In the genomic region with DNA sequence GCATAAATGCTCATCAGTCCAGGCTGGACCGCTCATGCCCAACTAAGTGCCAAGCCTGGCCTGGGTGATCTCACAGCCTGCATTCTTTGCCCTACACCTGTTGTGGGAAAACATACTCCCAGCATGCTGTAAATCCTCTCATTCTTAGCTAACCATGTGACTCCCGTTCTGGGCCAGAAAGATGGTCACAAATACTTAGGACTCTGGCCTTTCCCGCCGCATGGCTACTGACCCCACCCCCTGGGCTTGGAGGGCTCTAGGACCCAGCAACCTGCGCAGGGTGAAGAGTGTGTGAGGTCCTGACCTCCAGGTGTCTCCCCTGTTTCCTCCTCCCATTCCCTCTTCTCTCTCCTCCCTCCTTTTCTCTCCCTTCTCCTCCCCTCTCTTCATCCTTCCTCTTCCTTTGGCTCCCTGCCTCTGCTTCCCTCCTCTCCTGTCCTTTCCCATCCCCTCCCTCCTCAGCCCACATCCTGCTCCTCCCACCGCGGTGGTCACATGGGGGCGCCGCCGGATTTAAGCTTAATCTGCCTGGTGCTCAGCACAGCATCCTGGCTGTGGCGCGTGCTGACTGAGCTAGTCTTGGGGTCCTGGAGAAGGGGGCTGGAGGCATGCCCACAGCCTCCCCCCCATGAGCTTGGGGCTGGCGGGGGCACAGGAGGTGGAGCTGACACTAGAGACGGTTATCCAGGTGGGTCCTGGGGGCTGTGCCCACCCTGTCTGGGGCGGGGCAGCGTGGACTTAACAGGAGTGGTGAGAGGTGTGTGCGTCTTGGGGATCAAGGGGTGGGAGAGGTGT, we compare ENCODE assay signal across 8 cellular contexts. TPM values are rescaled to one million over a fixed set of nuclear protein-coding genes. Genes with fewer than 3 reads are reported as not detected.
A peak's percentile ranks its signal among the peaks of the same experiment; 100 is the strongest.
DNase-seq lines count a peak whose midpoint lies in the region; ATAC-seq and TF ChIP-seq lines count a peak whose summit lies in the region.

A gene with protein sequence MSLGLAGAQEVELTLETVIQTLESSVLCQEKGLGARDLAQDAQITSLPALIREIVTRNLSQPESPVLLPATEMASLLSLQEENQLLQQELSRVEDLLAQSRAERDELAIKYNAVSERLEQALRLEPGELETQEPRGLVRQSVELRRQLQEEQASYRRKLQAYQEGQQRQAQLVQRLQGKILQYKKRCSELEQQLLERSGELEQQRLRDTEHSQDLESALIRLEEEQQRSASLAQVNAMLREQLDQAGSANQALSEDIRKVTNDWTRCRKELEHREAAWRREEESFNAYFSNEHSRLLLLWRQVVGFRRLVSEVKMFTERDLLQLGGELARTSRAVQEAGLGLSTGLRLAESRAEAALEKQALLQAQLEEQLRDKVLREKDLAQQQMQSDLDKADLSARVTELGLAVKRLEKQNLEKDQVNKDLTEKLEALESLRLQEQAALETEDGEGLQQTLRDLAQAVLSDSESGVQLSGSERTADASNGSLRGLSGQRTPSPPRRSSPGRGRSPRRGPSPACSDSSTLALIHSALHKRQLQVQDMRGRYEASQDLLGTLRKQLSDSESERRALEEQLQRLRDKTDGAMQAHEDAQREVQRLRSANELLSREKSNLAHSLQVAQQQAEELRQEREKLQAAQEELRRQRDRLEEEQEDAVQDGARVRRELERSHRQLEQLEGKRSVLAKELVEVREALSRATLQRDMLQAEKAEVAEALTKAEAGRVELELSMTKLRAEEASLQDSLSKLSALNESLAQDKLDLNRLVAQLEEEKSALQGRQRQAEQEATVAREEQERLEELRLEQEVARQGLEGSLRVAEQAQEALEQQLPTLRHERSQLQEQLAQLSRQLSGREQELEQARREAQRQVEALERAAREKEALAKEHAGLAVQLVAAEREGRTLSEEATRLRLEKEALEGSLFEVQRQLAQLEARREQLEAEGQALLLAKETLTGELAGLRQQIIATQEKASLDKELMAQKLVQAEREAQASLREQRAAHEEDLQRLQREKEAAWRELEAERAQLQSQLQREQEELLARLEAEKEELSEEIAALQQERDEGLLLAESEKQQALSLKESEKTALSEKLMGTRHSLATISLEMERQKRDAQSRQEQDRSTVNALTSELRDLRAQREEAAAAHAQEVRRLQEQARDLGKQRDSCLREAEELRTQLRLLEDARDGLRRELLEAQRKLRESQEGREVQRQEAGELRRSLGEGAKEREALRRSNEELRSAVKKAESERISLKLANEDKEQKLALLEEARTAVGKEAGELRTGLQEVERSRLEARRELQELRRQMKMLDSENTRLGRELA (N-terminal part only) (plus strand): TSS at position 541 of the 795 bp plus-strand sequence. CDS start 88 bp downstream, at position 629.

- H3K9me3 ChIP-seq in lung (ENCODE audit: control insufficient read depth in 2 of 2, insufficient read depth in 1 of 2, low read length in 1 of 2) (no peaks in the 10 kb centered on the region), thyroid gland (no peaks in the 10 kb centered on the region)

- H3K4me3 ChIP-seq in dorsolateral prefrontal cortex (peak within 1 kb of the TSS in 23 of 59 donors; percentile 1 to 45 (median 15)), lung (no peak within 1 kb of the TSS), thyroid gland (replicated peaks in 1 of 3) (no peak within 1 kb of the TSS)

- ATAC-seq in SK-N-SH treated with all-trans-retinoic acid at 6 μM for 48 hours (peak; percentile 80), lung (ENCODE audit: insufficient read depth, low FRiP score) (no peak), HG03045 (IDR thresholded peaks at IDR 0.05; ENCODE audit: unreplicated experiment) (no peak), GM18861 (IDR thresholded peaks at IDR 0.05; ENCODE audit: unreplicated experiment) (no peak)

- H3K4me1 ChIP-seq in lung (ENCODE audit: control insufficient read depth in 2 of 2, insufficient read depth in 2 of 2, low read length in 2 of 2) (peaks cover 0 to 12% of the 10 kb centered on the region in 2 donors), thyroid gland (peaks cover 8 to 13% of the 10 kb centered on the region in 2 donors)

- H3K36me3 ChIP-seq in lung (ENCODE audit: control insufficient read depth in 2 of 2, insufficient read depth in 2 of 2, low read length in 2 of 2) (no peaks in the 10 kb centered on the region), thyroid gland (no peaks in the 10 kb centered on the region)

- TF ChIP-seq CTCF in dorsolateral prefrontal cortex (IDR thresholded peaks at IDR 0.05 in 54 of 56, conservative IDR thresholded peaks at IDR 0.05 in 2 of 56; ENCODE audit: low read depth in 1 of 56, partially characterized antibody in 56 of 56) (no peak), lung (IDR thresholded peaks at IDR 0.05; ENCODE audit: control extremely low read depth, extremely low read depth) (no peak), thyroid gland (IDR thresholded peaks at IDR 0.05) (no peak)

- TF ChIP-seq POLR2A in thyroid gland (IDR thresholded peaks at IDR 0.05), result no peak

- DNase-seq in A172 (ENCODE audit: low spot score) (peak; percentile 54), HK-2 (ENCODE audit: unreplicated experiment) (peak; percentile 27), dorsolateral prefrontal cortex (peak in 1 of 10 donors; percentile 50), lung (ENCODE audit: low spot score) (no peak), thyroid gland (peak; percentile 32 to 35)

- peak within 1 kb of the TSS in 3 of 59 donors; percentile 19 to 43 (median 19) for H3K27ac ChIP-seq in dorsolateral prefrontal cortex
- no peak within 1 kb of the TSS for H3K27ac ChIP-seq in lung (ENCODE audit: low read depth in 1 of 2, low read length in 1 of 2)
- H3K27ac ChIP-seq in thyroid gland, result no peak within 1 kb of the TSS

- intact Hi-C loops in dorsolateral prefrontal cortex (cut with DNase I), result no loop called here
- intact Hi-C loops in thyroid gland (cut with DNase I), result no loop called here

- 11 to 20% methylated on average over 17 of the region's 17 CpGs for WGBS in lung, 2 donors
- 18 to 21% methylated on average over 17 of the region's 17 CpGs for WGBS in thyroid gland, 2 donors

- H3K27me3 ChIP-seq in dorsolateral prefrontal cortex (no peaks in the 10 kb centered on the region), lung (ENCODE audit: control insufficient read depth, insufficient read depth) (no peaks in the 10 kb centered on the region), thyroid gland (no peaks in the 10 kb centered on the region)

TF ChIP-seq in SK-N-SH treated with all-trans-retinoic acid at 6 μM for 48 hours, 23 proteins besides CTCF, POLR2A, EP300 and RAD21:
- no peak for TF ChIP-seq ZNF70 (CRISPR knock-in tag; IDR thresholded peaks at IDR 0.05)
- TF ChIP-seq SNAI2 (CRISPR knock-in tag; IDR thresholded peaks at IDR 0.05), result 0 out of 2 replicates have a peak, but pooled peaks have one; percentile 21
TF ChIP-seq in SK-N-SH treated with all-trans-retinoic acid at 6 μM for 48 hours: peak in this region for 1.

RNA-seq across cellular contexts. Expression of the gene that starts here (rescaled TPM):
- total RNA-seq in A172 (2014; rRNA removed; shearing (Covaris generic)), result 3.4 and 5.0 TPM in 2 replicates
- total RNA-seq in dorsolateral prefrontal cortex (10 to 100 TPM; 15.4 to 63.7 (median 32.6) TPM), lung (10 to 100 TPM; 31.5 to 42.2 TPM), thyroid gland (10 to 100 TPM; 15.2 to 33.1 (median 22.1) TPM)
- polyA plus RNA-seq in lung, result 10 to 100 TPM; 14.9 to 25.4 TPM
